ENCODE assay signal across 1 cellular context in genomic region chr6:28258877-28259777, GRCh38.
TF ChIP-seq lines count a peak whose summit lies in the region.

TSS of gene NKAPL (plus strand) at chr6:28259297. CDS start at chr6:28259372, 75 bp downstream.

TF ChIP-seq in WTC11, 78 proteins besides CTCF, POLR2A, EP300 and RAD21 (continued from another document):
- TF ChIP-seq CDX4 (CRISPR knock-in tag; IDR thresholded peaks at IDR 0.05; ENCODE audit: borderline replicate concordance): no peak
- TF ChIP-seq EMX1 (CRISPR knock-in tag; IDR thresholded peaks at IDR 0.05): no peak
- TF ChIP-seq NR3C1 (CRISPR knock-in tag; conservative IDR thresholded peaks at IDR 0.05; ENCODE audit: low read depth): no peak
- TF ChIP-seq E2F1 (CRISPR knock-in tag; IDR thresholded peaks at IDR 0.05): no peak
- no peak for TF ChIP-seq NFYB (CRISPR knock-in tag; conservative IDR thresholded peaks at IDR 0.05; ENCODE audit: low read depth)
- TF ChIP-seq TEAD4 (CRISPR knock-in tag; IDR thresholded peaks at IDR 0.05): no peak
- TF ChIP-seq ZSCAN18 (CRISPR knock-in tag; IDR thresholded peaks at IDR 0.05): no peak
- no peak for TF ChIP-seq PRDM15 (CRISPR knock-in tag; IDR thresholded peaks at IDR 0.05)
- no peak for TF ChIP-seq HMGXB4 (CRISPR knock-in tag; IDR thresholded peaks at IDR 0.05)
- no peak for TF ChIP-seq IRF2 (CRISPR knock-in tag; IDR thresholded peaks at IDR 0.05; ENCODE audit: borderline replicate concordance, low read depth)
